Comparison of ENCODE assay signal across 9 cellular contexts in genomic region chr13:94672400-94672799, GRCh38. TPM values are rescaled to one million over a fixed set of nuclear protein-coding genes. Genes with fewer than 3 reads are reported as not detected.
"Had no signal": no experiment of that assay in that cellular context is flagged by ENCODE, and none has a peak within 500 bp of the region (broad histone marks: within the 10 kb centered on the region; RNA-seq: fewer than 3 reads in every experiment).

No MANE protein-coding gene starts in this region.

- FAIRE-seq: G401.6, GM12878, GM12891, GM12892, GM18507, GM19239 had no signal

- DNase-seq: GDM1, GF-D8 had no signal

- ATAC-seq: GM12878 had no signal

- H3K4me3 ChIP-seq: GM12878 had no signal

RNA-seq across cellular contexts. Expression of gene SOX21, which starts 39.9 kb away (rescaled TPM):
- total RNA-seq: G401, GM12878 had no signal
- polyA plus RNA-seq: GM12878 had no signal
